In genomic region chr1:61241864-61242472, GRCh38 we compare ENCODE assay signal across 15 cellular contexts.
A peak's percentile ranks its signal among the peaks of the same experiment; 100 is the strongest.
DNase-seq lines count a peak whose midpoint lies in the region; ATAC-seq, FAIRE-seq and TF ChIP-seq lines count a peak whose summit lies in the region.
"Had no signal": no experiment of that assay in that cellular context is flagged by ENCODE, and none has a peak within 500 bp of the region (broad histone marks: within the 10 kb centered on the region; RNA-seq: fewer than 3 reads in every experiment).

No MANE protein-coding gene starts in this region.

- H2BK120ac ChIP-seq in trophoblast cell (ENCODE audit: insufficient read depth, low read length, poor library complexity): no peak overlapping the region

- no peak overlapping the region for H3K14ac ChIP-seq in trophoblast cell (ENCODE audit: low read length)

- no peak for DNase-seq in adrenal gland
- DNase-seq in left cardiac atrium: no peak
- DNase-seq in prostate gland (ENCODE audit: low spot score): peak; percentile 33
- no peak for DNase-seq in trophoblast cell
- DNase-seq in D721Med (ENCODE audit: insufficient read length, low spot score): no peak
- DNase-seq in T-helper 9 cell: no peak
- DNase-seq: activated CD8-positive, alpha-beta memory T cell treated with anti-CD3 and anti-CD28 coated beads, Interleukin-2, amount 50 U/mL, for 48 hours; activated naive CD8-positive, alpha-beta T cell treated with anti-CD3 and anti-CD28 coated beads for 36 hours; effector CD4-positive, alpha-beta T cell; H7; NCI-H1048 had no signal

- FAIRE-seq in D721Med (lab: Jason Lieb, UNC): no peak

- H3K9me3 ChIP-seq in adrenal gland (replicated peaks in 1 of 3) (no peaks in the 10 kb centered on the region), prostate gland (no peaks in the 10 kb centered on the region), trophoblast cell (ENCODE audit: insufficient read depth, low read depth, low read length) (no peaks in the 10 kb centered on the region)

- no peak overlapping the region for H2BK12ac ChIP-seq in trophoblast cell (ENCODE audit: low read length)

- 76 to 86% (median 85%) methylated on average over 4 of the region's 4 CpGs for WGBS in adrenal gland, 4 donors
- WGBS in prostate gland: 15% methylated on average over 4 of the region's 4 CpGs
- no CpG with 5 or more reads among the region's 4 CpGs for WGBS in trophoblast cell (ENCODE audit: extremely low coverage, insufficient coverage, insufficient read length)

- no peak overlapping the region for H3K23ac ChIP-seq in trophoblast cell (ENCODE audit: low read length)

- no peaks in the 10 kb centered on the region for H3K36me3 ChIP-seq in adrenal gland (replicated peaks in 1 of 2)
- H3K36me3 ChIP-seq in prostate gland: no peaks in the 10 kb centered on the region
- H3K36me3 ChIP-seq in trophoblast cell (ENCODE audit: control insufficient read depth in 1 of 2, insufficient read depth in 2 of 2, low read length in 2 of 2): no peaks in the 10 kb centered on the region

- H3K79me1 ChIP-seq in trophoblast cell (ENCODE audit: low read length): no peaks in the 10 kb centered on the region

- no peak for TF ChIP-seq POLR2A in adrenal gland (IDR thresholded peaks at IDR 0.05)
- no peak for TF ChIP-seq POLR2A in prostate gland (IDR thresholded peaks at IDR 0.05)

- peak; percentile 45 to 61 for ATAC-seq in left cardiac atrium
- ATAC-seq in HG03280 (IDR thresholded peaks at IDR 0.05; ENCODE audit: unreplicated experiment): no peak
- ATAC-seq: WTC11 had no signal

- no peak overlapping the region for H4K8ac ChIP-seq in trophoblast cell (ENCODE audit: low read depth, low read length)

- H3K4me3 ChIP-seq in adrenal gland (peak overlapping the region in 1 of 4 donors; percentile 37), prostate gland (peak overlapping the region; percentile 11 to 16), trophoblast cell (ENCODE audit: low read depth, low read length) (no peak overlapping the region)
- H3K4me3 ChIP-seq: SK-N-MC had no signal

- H2BK5ac ChIP-seq in trophoblast cell (ENCODE audit: low read depth, low read length, poor library complexity): no peak overlapping the region

- H3K4me2 ChIP-seq in trophoblast cell (ENCODE audit: low read length): no peak overlapping the region

- H2AK5ac ChIP-seq in trophoblast cell (ENCODE audit: low read length): no peak overlapping the region

- H2AFZ ChIP-seq in trophoblast cell (ENCODE audit: insufficient read depth, low read length, poor library complexity): no peak overlapping the region

- H4K91ac ChIP-seq in trophoblast cell (ENCODE audit: low read depth, low read length): no peak overlapping the region

- intact Hi-C loops in adrenal gland (cut with DNase I): no loop called here
- intact Hi-C loops in left cardiac atrium (cut with DNase I): loop anchor here in 1 of 2 donors (10.0 kb wide), 1 partner anchor 167 kb away; no protein-coding TSS in a partner anchor
- intact Hi-C loops in prostate gland (cut with DNase I): no loop called here

- H4K12ac ChIP-seq in trophoblast cell (ENCODE audit: low read depth, low read length): no peak overlapping the region

- TF ChIP-seq CTCF in C4-2B (conservative IDR thresholded peaks at IDR 0.05) (no peak), adrenal gland (IDR thresholded peaks at IDR 0.05) (no peak), prostate gland (IDR thresholded peaks at IDR 0.05) (no peak), D721Med (IDR thresholded peaks at IDR 0.05; ENCODE audit: insufficient read depth, missing control alignments) (no peak)

- no peak overlapping the region for H3K9ac ChIP-seq in trophoblast cell (ENCODE audit: low read length)

- no peak overlapping the region for H3K18ac ChIP-seq in trophoblast cell (ENCODE audit: low read length)

- H3K27ac ChIP-seq in C4-2B (peak overlapping the region; percentile 85; the same call in 1 of the 2 replicates), adrenal gland (peak overlapping the region in 3 of 5 donors; percentile 7 to 77 (median 29)), prostate gland (peak overlapping the region; percentile 57 to 67), trophoblast cell (ENCODE audit: low read depth, low read length) (no peak overlapping the region)
- H3K27ac ChIP-seq: SK-N-MC had no signal

- H3K27me3 ChIP-seq in adrenal gland (no peaks in the 10 kb centered on the region), prostate gland (replicated peaks; ENCODE audit: insufficient read depth) (no peaks in the 10 kb centered on the region), trophoblast cell (ENCODE audit: insufficient read depth, low read length) (no peaks in the 10 kb centered on the region)

- no peaks in the 10 kb centered on the region for H3K79me2 ChIP-seq in trophoblast cell (ENCODE audit: control insufficient read depth, insufficient read depth, low read length, poor library complexity)

- H3K4ac ChIP-seq in trophoblast cell (ENCODE audit: low read depth, low read length): no peak overlapping the region

- peaks cover 18 to 32% of the 10 kb centered on the region in 2 donors for H3K4me1 ChIP-seq in adrenal gland (replicated peaks in 1 of 2)
- peaks cover 4% of the 10 kb centered on the region for H3K4me1 ChIP-seq in prostate gland (replicated peaks)
- H3K4me1 ChIP-seq in trophoblast cell (ENCODE audit: control insufficient read depth in 1 of 2, insufficient read depth in 2 of 2, low read length in 2 of 2): no peaks in the 10 kb centered on the region
